ENCODE assay signal across 8 cellular contexts in genomic region chr3:39383190-39383912, GRCh38. TPM values are rescaled to one million over a fixed set of nuclear protein-coding genes. Genes with fewer than 3 reads are reported as not detected.
DNase-seq lines count a peak whose midpoint lies in the region; TF ChIP-seq lines count a peak whose summit lies in the region.

Gene SLC25A38 (plus strand): TSS chr3:39383370. CDS start chr3:39383725, 355 bp downstream.

- H3K27ac ChIP-seq in OCI-LY1 (ENCODE audit: low read depth, low read length, poor library complexity, severe bottlenecking) (peak within 1 kb of the TSS; percentile 68), cardiac muscle cell (peak within 1 kb of the TSS; percentile 87), prostate gland (peak within 1 kb of the TSS; percentile 91 to 95), vagina (peak within 1 kb of the TSS; percentile 58)

- intact Hi-C loops in prostate gland (cut with DNase I): loop anchor here (10.0 kb wide), 3 partner anchors 199 to 1071 kb away; partner anchors contain the start of gene RPL14
- intact Hi-C loops in vagina (cut with DNase I): no loop called here

- H3K27me3 ChIP-seq in OCI-LY1 (ENCODE audit: insufficient read depth, low read length) (no peaks in the 10 kb centered on the region), cardiac muscle cell (no peaks in the 10 kb centered on the region), prostate gland (replicated peaks; ENCODE audit: insufficient read depth) (no peaks in the 10 kb centered on the region), vagina (no peaks in the 10 kb centered on the region)

- H3K9me3 ChIP-seq in OCI-LY1 (ENCODE audit: low read length) (no peaks in the 10 kb centered on the region), cardiac muscle cell (ENCODE audit: low read depth) (no peaks in the 10 kb centered on the region), prostate gland (no peaks in the 10 kb centered on the region), vagina (no peaks in the 10 kb centered on the region)

- TF ChIP-seq CTCF in GM10248 (IDR thresholded peaks at IDR 0.05; ENCODE audit: control extremely low read depth, extremely low read depth, low read depth, missing control alignments): peak; percentile 42
- no peak for TF ChIP-seq CTCF in HFF-Myc (IDR thresholded peaks at IDR 0.05; ENCODE audit: low read depth, low read length, missing control alignments)
- TF ChIP-seq CTCF in OCI-LY1 (IDR thresholded peaks at IDR 0.05; ENCODE audit: low read length): peak; percentile 35
- TF ChIP-seq CTCF in cardiac muscle cell (IDR thresholded peaks at IDR 0.05; ENCODE audit: low read depth, low read length): peak; percentile 35
- TF ChIP-seq CTCF in prostate gland (IDR thresholded peaks at IDR 0.05): peak in 2 of 4 experiments; percentile 37 to 51
- no peak for TF ChIP-seq CTCF in vagina (IDR thresholded peaks at IDR 0.05)

- H3F3A ChIP-seq in OCI-LY1 (ENCODE audit: insufficient read depth, low read length): no peaks in the 10 kb centered on the region

- CTCF ChIA-PET in GM10248 (lab: Yijun Ruan, JAX): interaction anchor here (0.8 to 1.6 kb wide), 2 partner anchors 11 to 95 kb away, joined by 3 to 6 read pairs; no protein-coding TSS in a partner anchor

- peaks cover 38% of the 10 kb centered on the region for H3K79me2 ChIP-seq in OCI-LY1 (ENCODE audit: insufficient read depth, low read length)

- POLR2A ChIA-PET in GM10248 (lab: Yijun Ruan, JAX): interaction anchor here (0.9 to 1.3 kb wide), 2 partner anchors 25 to 88 kb away, joined by 4 to 5 read pairs; no protein-coding TSS in a partner anchor

- peak; percentile 49 for TF ChIP-seq POLR2A in prostate gland (IDR thresholded peaks at IDR 0.05)
- no peak for TF ChIP-seq POLR2A in vagina (IDR thresholded peaks at IDR 0.05)

- WGBS in prostate gland: 0% methylated on average over 52 of the region's 63 CpGs

- H4K20me1 ChIP-seq in OCI-LY1 (ENCODE audit: insufficient read depth, low read length): no peaks in the 10 kb centered on the region

- H3K4me1 ChIP-seq in OCI-LY1 (ENCODE audit: insufficient read depth, low read length, severe bottlenecking) (peaks cover 43% of the 10 kb centered on the region), cardiac muscle cell (ENCODE audit: low read depth) (peaks cover 16% of the 10 kb centered on the region), prostate gland (replicated peaks) (no peaks in the 10 kb centered on the region), vagina (peaks cover 38% of the 10 kb centered on the region)

- H3K9me2 ChIP-seq in OCI-LY1 (ENCODE audit: low read depth, low read length): no peaks in the 10 kb centered on the region

- H2AFZ ChIP-seq in OCI-LY1 (ENCODE audit: low read length): 0 out of 2 replicates have a peak within 1 kb of the TSS, but pooled peaks have one; percentile 18

- DNase-seq in GM10248 (ENCODE audit: extremely low spot score) (peak; percentile 84), HFF-Myc (ENCODE audit: extremely low read depth, low read depth) (peak; percentile 69), cardiac muscle cell (ENCODE audit: low read depth in 1 of 2, low spot score in 1 of 2) (peak; percentile 90 to 91), prostate gland (ENCODE audit: low spot score) (peak; percentile 75), vagina (ENCODE audit: extremely low spot score in 2 of 2) (no peak), nucleus accumbens (lab: John Stamatoyannopoulos, UW) (no peak)
- DNase-seq in activated naive CD4-positive, alpha-beta T cell treated with anti-CD3 and anti-CD28 coated beads, Interleukin-2, amount 50 U/mL, for 16 hours: peak; percentile 86

- H3K36me3 ChIP-seq in OCI-LY1 (ENCODE audit: insufficient read depth, low read length) (no peaks in the 10 kb centered on the region), cardiac muscle cell (no peaks in the 10 kb centered on the region), prostate gland (no peaks in the 10 kb centered on the region), vagina (no peaks in the 10 kb centered on the region)

- peak within 1 kb of the TSS; percentile 82 for H3K9ac ChIP-seq in OCI-LY1 (ENCODE audit: low read length)

- H3K4me2 ChIP-seq in OCI-LY1 (ENCODE audit: low read length): peak within 1 kb of the TSS; percentile 92

- peak within 1 kb of the TSS; percentile 90 for H3K4me3 ChIP-seq in HFF-Myc (replicated peaks; ENCODE audit: low read depth, low read length)
- peak within 1 kb of the TSS; percentile 88 for H3K4me3 ChIP-seq in OCI-LY1 (ENCODE audit: low read depth, low read length, poor library complexity, severe bottlenecking)
- H3K4me3 ChIP-seq in cardiac muscle cell: peak within 1 kb of the TSS; percentile 63
- peak within 1 kb of the TSS; percentile 58 to 69 for H3K4me3 ChIP-seq in prostate gland
- peak within 1 kb of the TSS; percentile 71 to 81 for H3K4me3 ChIP-seq in vagina

RNA-seq across cellular contexts. Expression of gene SLC25A38, which starts in this region (rescaled TPM):
- total RNA-seq in cardiac muscle cell: 29.6 and 31.0 TPM in 2 replicates
- 21.3 and 29.1 TPM in 2 replicates for polyA plus RNA-seq in cardiac muscle cell
- 10 to 100 TPM; 36.7 to 72.4 TPM for total RNA-seq in prostate gland
- 20.6 TPM for total RNA-seq in vagina

Comparison
In these comparisons a context has a peak if more than half of its experiments do, and no peak if none do; other contexts are left out.
1. DNase-seq: peak in GM10248 (single experiment), HFF-Myc (single experiment), activated naive CD4-positive, alpha-beta T cell treated with anti-CD3 and anti-CD28 coated beads, Interleukin-2, amount 50 U/mL, for 16 hours (single experiment), cardiac muscle cell (2 of 2) and prostate gland (single experiment); none in vagina (0 of 2) and nucleus accumbens (0 of 56).
2. CTCF ChIP-seq: peak in GM10248 (single experiment), OCI-LY1 (single experiment) and cardiac muscle cell (single experiment); none in HFF-Myc (single experiment) and vagina (0 of 3).
3. Peak in every context shown above with its lines, with median percentiles within 50 percentile points of each other: H3K4me3 ChIP-seq and H3K27ac ChIP-seq.